In genomic region chr1:155079487-155080249, GRCh38 we compare ENCODE assay signal across 9 cellular contexts. TPM values are rescaled to one million over a fixed set of nuclear protein-coding genes. Genes with fewer than 3 reads are reported as not detected.
DNase-seq lines count a peak whose midpoint lies in the region; ATAC-seq, FAIRE-seq and TF ChIP-seq lines count a peak whose summit lies in the region.
"Had no signal": no experiment of that assay in that cellular context is flagged by ENCODE, and none has a peak within 500 bp of the region (broad histone marks: within the 10 kb centered on the region; RNA-seq: fewer than 3 reads in every experiment).

No MANE protein-coding gene starts in this region.

- intact Hi-C loops in esophagus squamous epithelium (cut with DNase I) = no loop called here

- H3K27ac ChIP-seq in esophagus squamous epithelium = peak overlapping the region in 3 of 4 donors; percentile 79 to 90 (median 82)
- no peak overlapping the region for H3K27ac ChIP-seq in small intestine (ENCODE audit: low read depth in 1 of 2, low read length in 1 of 2)

- no peak for ATAC-seq in activated CD4-positive, CD25-positive, alpha-beta regulatory T cell treated with anti-CD3 and anti-CD28 coated beads, Interleukin-2, amount 50 U/mL, for 24 hours

- H3K4me3 ChIP-seq in esophagus squamous epithelium (peak overlapping the region; percentile 61 to 71 (median 64)), small intestine (ENCODE audit: low read depth in 1 of 2, low read length in 2 of 2) (peak overlapping the region; percentile 16 to 49)

- H3K4me1 ChIP-seq in esophagus squamous epithelium (peaks cover 61 to 74% (median 64%) of the 10 kb centered on the region in 3 donors), small intestine (ENCODE audit: control insufficient read depth in 2 of 2, insufficient read depth in 1 of 2, low read depth in 1 of 2, low read length in 1 of 2) (peaks cover 5 to 11% of the 10 kb centered on the region in 2 donors)

- FAIRE-seq in small intestine (lab: Jason Lieb, UNC) = no peak

- H3K9me3 ChIP-seq in esophagus squamous epithelium (no peaks in the 10 kb centered on the region), small intestine (ENCODE audit: control insufficient read depth, low read depth) (no peaks in the 10 kb centered on the region)

- TF ChIP-seq POLR2A in esophagus squamous epithelium (IDR thresholded peaks at IDR 0.05) = no peak

- H3K36me3 ChIP-seq in esophagus squamous epithelium = no peaks in the 10 kb centered on the region
- H3K36me3 ChIP-seq in small intestine (ENCODE audit: control insufficient read depth in 2 of 2, insufficient read depth in 2 of 2, low read length in 2 of 2) = no peaks in the 10 kb centered on the region

- H3K27me3 ChIP-seq in esophagus squamous epithelium (peaks cover 0 to 59% (median 20%) of the 10 kb centered on the region in 4 donors), small intestine (ENCODE audit: control insufficient read depth in 2 of 2, insufficient read depth in 2 of 2, low read length in 2 of 2) (peaks cover 0 to 24% of the 10 kb centered on the region in 2 donors)

- 0 to 2% methylated on average over 9 to 28 of the region's 58 CpGs for WGBS in esophagus squamous epithelium, 2 donors
- WGBS in small intestine, 3 donors = 1 to 2% (median 1%) methylated on average over 33 to 58 of the region's 58 CpGs

- no peak for TF ChIP-seq CTCF in esophagus squamous epithelium (IDR thresholded peaks at IDR 0.05)

- peak; percentile 37 for DNase-seq in activated CD4-positive, CD25-positive, alpha-beta regulatory T cell treated with anti-CD3 and anti-CD28 coated beads, Interleukin-2, amount 50 U/mL, for 72 hours
- DNase-seq in RKO (ENCODE audit: low spot score) (peak; percentile 52), esophagus squamous epithelium (lab: John Stamatoyannopoulos, UW) (no peak), small intestine (no peak), NCI-H128 (lab: John Stamatoyannopoulos, UW; ENCODE audit: unreplicated experiment) (no peak), dedifferentiated amniotic fluid mesenchymal stem cell (ENCODE audit: extremely low spot score) (no peak), iPS-NIHi7 (ENCODE audit: extremely low spot score) (no peak)

RNA-seq across cellular contexts. Expression of gene EFNA3, which starts 1.0 kb away (rescaled TPM):
- 10 to 100 TPM; 20.0 to 25.8 (median 21.1) TPM for total RNA-seq in esophagus squamous epithelium
- 1 to 10 TPM; 2.0 to 7.0 (median 4.5) TPM for polyA plus RNA-seq in small intestine

RNA-seq across cellular contexts. Expression of gene EFNA4, which starts 16.1 kb away (rescaled TPM):
- total RNA-seq in esophagus squamous epithelium = 10 to 100 TPM in 3 of 4 donors, 1 to 10 TPM in 1; 8.1 to 22.9 (median 12.2) TPM
- polyA plus RNA-seq in small intestine = 10 to 100 TPM; 16.8 to 17.5 (median 17.2) TPM

RNA-seq across cellular contexts. Expression of gene ADAM15, which starts 28.6 kb away (rescaled TPM):
- total RNA-seq in esophagus squamous epithelium = 100 to 1,000 TPM; 135 to 194 (median 183) TPM
- polyA plus RNA-seq in small intestine = 100 to 1,000 TPM; 143 to 206 (median 152) TPM

RNA-seq across cellular contexts. Expression of gene DCST1, which starts 46.0 kb away (rescaled TPM):
- under 1 TPM in 1 of 4 donors, not detected in 3; 0.19 TPM for total RNA-seq in esophagus squamous epithelium
- polyA plus RNA-seq in small intestine = under 1 TPM in 1 of 3 donors, not detected in 2; 0.10 TPM
- total RNA-seq: kidney epithelial cell had no signal

RNA-seq across cellular contexts. Expression of gene DCST2, which starts 46.1 kb away (rescaled TPM):
- total RNA-seq in esophagus squamous epithelium = 1 to 10 TPM in 1 of 4 donors, under 1 TPM in 3; 0.11 to 8.2 (median 0.18) TPM
- polyA plus RNA-seq in small intestine = 10 to 100 TPM in 2 of 3 donors, 1 to 10 TPM in 1; 1.9 to 27.1 (median 18.6) TPM
- total RNA-seq: kidney epithelial cell had no signal

Comparison
In these comparisons a context has a peak if more than half of its experiments do, and no peak if none do; other contexts are left out.
1. DNase-seq: peak in activated CD4-positive, CD25-positive, alpha-beta regulatory T cell treated with anti-CD3 and anti-CD28 coated beads, Interleukin-2, amount 50 U/mL, for 72 hours (single experiment) and RKO (single experiment); none in esophagus squamous epithelium (single experiment), small intestine (single experiment), NCI-H128 (single experiment), dedifferentiated amniotic fluid mesenchymal stem cell (single experiment) and iPS-NIHi7 (single experiment).
2. H3K27ac ChIP-seq: peak in esophagus squamous epithelium (3 of 4); none in small intestine (0 of 2).